11 cellular contexts compared by ENCODE assay signal in genomic region chr1:150808134-150808533, GRCh38. TPM values are rescaled to one million over a fixed set of nuclear protein-coding genes. Genes with fewer than 3 reads are reported as not detected.
DNase-seq lines count a peak whose midpoint lies in the region; ATAC-seq and TF ChIP-seq lines count a peak whose summit lies in the region.
"Had no signal": no experiment of that assay in that cellular context is flagged by ENCODE, and none has a peak within 500 bp of the region (broad histone marks: within the 10 kb centered on the region; RNA-seq: fewer than 3 reads in every experiment).

TSS of gene CTSK (minus strand) at chr1:150808260. CDS start at chr1:150806805, 1,455 bp downstream.

- peaks cover 19% of the 10 kb centered on the region for H3K36me3 Mint-ChIP-seq in CD4-positive, alpha-beta T cell (ENCODE audit: low read depth)
- H3K36me3 Mint-ChIP-seq in activated T-helper 2 cell treated with anti-CD3 and anti-CD28 coated beads, Interferon-gamma antibody, Interleukin-2, Interleukin-4, amounts not matched to agents 10 μg/mL and 5 μg/mL and 100 μg/mL, durations not matched to agents 14 hours and 24 hours and 36 hours (ENCODE audit: low read depth) = peaks cover 14% of the 10 kb centered on the region

- no peaks in the 10 kb centered on the region for H3K27me3 Mint-ChIP-seq in CD4-positive, alpha-beta T cell
- H3K27me3 Mint-ChIP-seq in activated T-helper 2 cell treated with anti-CD3 and anti-CD28 coated beads, Interferon-gamma antibody, Interleukin-2, Interleukin-4, amounts not matched to agents 10 μg/mL and 5 μg/mL and 100 μg/mL, durations not matched to agents 14 hours and 24 hours and 36 hours (ENCODE audit: low read depth) = no peaks in the 10 kb centered on the region

- H3K4me3 ChIP-seq in heart left ventricle (peak within 1 kb of the TSS in 9 of 12 donors; percentile 16 to 56 (median 34)), gastrocnemius medialis (peak within 1 kb of the TSS; percentile 7 to 32 (median 20))

- TF ChIP-seq CTCF in CD4-positive, alpha-beta T cell (IDR thresholded peaks at IDR 0.05) = no peak
- TF ChIP-seq CTCF in heart left ventricle (IDR thresholded peaks at IDR 0.05) (no peak), gastrocnemius medialis (IDR thresholded peaks at IDR 0.05 in 4 of 5, conservative IDR thresholded peaks at IDR 0.05 in 1 of 5) (no peak)

- no peak within 1 kb of the TSS for H3K27ac Mint-ChIP-seq in CD4-positive, alpha-beta T cell
- H3K27ac Mint-ChIP-seq in activated T-helper 2 cell treated with anti-CD3 and anti-CD28 coated beads, Interferon-gamma antibody, Interleukin-2, Interleukin-4, amounts not matched to agents 10 μg/mL and 5 μg/mL and 100 μg/mL, durations not matched to agents 14 hours and 24 hours and 36 hours = peak within 1 kb of the TSS; percentile 1

- TF ChIP-seq POLR2A in heart left ventricle (IDR thresholded peaks at IDR 0.05) (no peak), gastrocnemius medialis (IDR thresholded peaks at IDR 0.05) (no peak)

- WGBS in heart left ventricle, 4 donors = 44 to 64% (median 60%) methylated on average over 7 of the region's 7 CpGs

- POLR2A ChIA-PET in CD4-positive, alpha-beta T cell (lab: Charles Lee) = interaction anchor here (1.1 kb wide), 1 partner anchor 198 kb away, joined by 4 read pairs; the partner anchor contains the start of gene MINDY1

- no peaks in the 10 kb centered on the region for H3K9me3 Mint-ChIP-seq in CD4-positive, alpha-beta T cell
- no peaks in the 10 kb centered on the region for H3K9me3 Mint-ChIP-seq in activated T-helper 2 cell treated with anti-CD3 and anti-CD28 coated beads, Interferon-gamma antibody, Interleukin-2, Interleukin-4, amounts not matched to agents 10 μg/mL and 5 μg/mL and 100 μg/mL, durations not matched to agents 14 hours and 24 hours and 36 hours

- H3K27ac ChIP-seq in CD4-positive, alpha-beta T cell (ENCODE audit: low read depth, low read length) = no peak within 1 kb of the TSS
- H3K27ac ChIP-seq in heart left ventricle (peak within 1 kb of the TSS in 6 of 12 donors; percentile 10 to 54 (median 28)), gastrocnemius medialis (peak within 1 kb of the TSS in 3 of 4 donors; percentile 2 to 35 (median 22))

- peak within 1 kb of the TSS; percentile 2 for H3K4me3 Mint-ChIP-seq in CD4-positive, alpha-beta T cell
- no peak within 1 kb of the TSS for H3K4me3 Mint-ChIP-seq in activated T-helper 2 cell treated with anti-CD3 and anti-CD28 coated beads, Interferon-gamma antibody, Interleukin-2, Interleukin-4, amounts not matched to agents 10 μg/mL and 5 μg/mL and 100 μg/mL, durations not matched to agents 14 hours and 24 hours and 36 hours (ENCODE audit: low read depth)

- CTCF ChIA-PET in CD4-positive, alpha-beta T cell (lab: Charles Lee) = no interaction called here

- DNase-seq in CD4-positive, alpha-beta T cell = no peak
- no peak for DNase-seq in activated T-helper 2 cell treated with anti-CD3 and anti-CD28 coated beads, Interferon-gamma antibody, Interleukin-2, Interleukin-4, amounts not matched to agents 10 μg/mL and 5 μg/mL and 100 μg/mL, durations not matched to agents 14 hours and 24 hours and 36 hours (ENCODE audit: low spot score)
- DNase-seq in heart left ventricle (peak in 1 of 5 donors; percentile 17), gastrocnemius medialis (peak in 1 of 2 donors; percentile 20), DMS 273 (lab: John Stamatoyannopoulos, UW; ENCODE audit: unreplicated experiment) (no peak), NCI-H1436 treated with DMSO at 0.1 percent for 48 hours (lab: John Stamatoyannopoulos, UW) (no peak), H4 (ENCODE audit: low spot score) (no peak)
- DNase-seq: amniotic stem cell, KBM-7 had no signal

- H3K4me1 Mint-ChIP-seq in CD4-positive, alpha-beta T cell (ENCODE audit: low read depth) = peaks cover 23% of the 10 kb centered on the region
- peaks cover 10% of the 10 kb centered on the region for H3K4me1 Mint-ChIP-seq in activated T-helper 2 cell treated with anti-CD3 and anti-CD28 coated beads, Interferon-gamma antibody, Interleukin-2, Interleukin-4, amounts not matched to agents 10 μg/mL and 5 μg/mL and 100 μg/mL, durations not matched to agents 14 hours and 24 hours and 36 hours (ENCODE audit: low read depth)

- no peak for ATAC-seq in CD4-positive, alpha-beta T cell (ENCODE audit: poor library complexity)
- ATAC-seq in heart left ventricle (peak in 3 of 4 donors; percentile 52 to 65 (median 64)), gastrocnemius medialis (peak in 1 of 2 donors; percentile 47), GM21423 (IDR thresholded peaks at IDR 0.05; ENCODE audit: unreplicated experiment) (no peak)
- ATAC-seq: HCT116 had no signal

- H3K27me3 ChIP-seq in CD4-positive, alpha-beta T cell (ENCODE audit: control insufficient read depth, insufficient read depth, low read length) = no peaks in the 10 kb centered on the region
- no peaks in the 10 kb centered on the region for H3K27me3 ChIP-seq in heart left ventricle
- H3K27me3 ChIP-seq in gastrocnemius medialis = no peaks in the 10 kb centered on the region

- in situ Hi-C loops in gastrocnemius medialis (cut with MboI; ENCODE audit: low sequenced_read_pairs in 4 of 4) = no loop called here

- no peaks in the 10 kb centered on the region for H3K9me3 ChIP-seq in CD4-positive, alpha-beta T cell (ENCODE audit: control insufficient read depth, low read length)
- H3K9me3 ChIP-seq in heart left ventricle = no peaks in the 10 kb centered on the region
- no peaks in the 10 kb centered on the region for H3K9me3 ChIP-seq in gastrocnemius medialis

- peaks cover 0 to 23% (median 1%) of the 10 kb centered on the region in 12 donors for H3K4me1 ChIP-seq in heart left ventricle
- H3K4me1 ChIP-seq in gastrocnemius medialis = peaks cover 0 to 3% of the 10 kb centered on the region in 2 donors

- H3K36me3 ChIP-seq in heart left ventricle = peaks cover 0 to 59% (median 40%) of the 10 kb centered on the region in 9 donors
- peaks cover 0 to 40% of the 10 kb centered on the region in 2 donors for H3K36me3 ChIP-seq in gastrocnemius medialis

- intact Hi-C loops in CD4-positive, alpha-beta T cell (cut with DNase I, micrococcal nuclease) = loop anchor here in 1 of 2 experiments (10.0 kb wide), 1 partner anchor 133 kb away; no protein-coding TSS in a partner anchor
- intact Hi-C loops in activated T-helper 2 cell treated with anti-CD3 and anti-CD28 coated beads, Interferon-gamma antibody, Interleukin-2, Interleukin-4, amounts not matched to agents 10 μg/mL and 5 μg/mL and 100 μg/mL, durations not matched to agents 14 hours and 24 hours and 36 hours (cut with micrococcal nuclease) = no loop called here
- intact Hi-C loops in heart left ventricle (cut with DNase I) (loop anchor here in 1 of 10 donors (10.0 kb wide), 1 partner anchor 353 kb away; no protein-coding TSS in a partner anchor), gastrocnemius medialis (cut with DNase I; ENCODE audit: low total_unique reads) (no loop called here)

RNA-seq across cellular contexts. Expression of gene CTSK, which starts in this region (rescaled TPM):
- 10 to 100 TPM; 11.2 to 11.8 TPM for total RNA-seq in CD4-positive, alpha-beta T cell
- total RNA-seq in activated T-helper 2 cell treated with anti-CD3 and anti-CD28 coated beads, Interferon-gamma antibody, Interleukin-2, Interleukin-4, amounts not matched to agents 10 μg/mL and 5 μg/mL and 100 μg/mL, durations not matched to agents 14 hours and 24 hours and 36 hours = 2.8 and 3.6 TPM in 2 replicates
- 10 to 100 TPM in 2 of 9 donors, 1 to 10 TPM in 7; 2.1 to 17.9 (median 6.1) TPM for total RNA-seq in heart left ventricle
- 1 to 10 TPM; 2.1 to 2.4 TPM for polyA plus RNA-seq in heart left ventricle
- total RNA-seq in gastrocnemius medialis = 10 to 100 TPM in 3 of 4 donors, 1 to 10 TPM in 1; 8.4 to 20.2 (median 17.7) TPM
- total RNA-seq in H4 (2014; rRNA removed; shearing (Covaris generic)) = 0.10 TPM in 1 of 2 replicates, not detected in the other

Comparison
In these comparisons a context has a peak if more than half of its experiments do, and no peak if none do; other contexts are left out.
1. ATAC-seq: peak in heart left ventricle (3 of 4); none in CD4-positive, alpha-beta T cell (single experiment) and GM21423 (single experiment).